ENCODE assay signal across 2 cellular contexts in genomic region chr1:154430903-154431302, GRCh38.
TF ChIP-seq lines count a peak whose summit lies in the region.

No MANE protein-coding gene starts in this region.

TF ChIP-seq in GM12878, 131 proteins besides CTCF, POLR2A, EP300 and RAD21 (continues in another document):
- TF ChIP-seq ZBED1 (IDR thresholded peaks at IDR 0.05; ENCODE audit: borderline replicate concordance) (no peak), ASH2L (IDR thresholded peaks at IDR 0.05; ENCODE audit: borderline replicate concordance, low read depth) (no peak), STAT1 (conservative IDR thresholded peaks at IDR 0.05) (no peak), USF2 (IDR thresholded peaks at IDR 0.05; ENCODE audit: borderline replicate concordance, low read depth, low read length) (no peak), CEBPZ (IDR thresholded peaks at IDR 0.05; ENCODE audit: low read depth, low read length) (no peak), ZZZ3 (IDR thresholded peaks at IDR 0.05; ENCODE audit: control insufficient read depth, insufficient read length, low read depth) (no peak), ZNF687 (IDR thresholded peaks at IDR 0.05) (no peak), IRF3 (IDR thresholded peaks at IDR 0.05) (no peak), NFIC (IDR thresholded peaks at IDR 0.05; ENCODE audit: low read depth, low read length) (no peak), MEF2B (IDR thresholded peaks at IDR 0.05; ENCODE audit: partially characterized antibody, poor library complexity, severe bottlenecking) (no peak)

TF ChIP-seq in SK-N-SH, 30 proteins besides CTCF, POLR2A, EP300 and RAD21:
- TF ChIP-seq USF2 (IDR thresholded peaks at IDR 0.05; ENCODE audit: borderline replicate concordance, low read depth, low read length) (no peak), NFIC (IDR thresholded peaks at IDR 0.05; ENCODE audit: borderline replicate concordance) (no peak), FOSL2 (IDR thresholded peaks at IDR 0.05; ENCODE audit: borderline replicate concordance, low read depth) (no peak)
